Comparison of ENCODE assay signal across 1 cellular context in genomic region chr19:37909661-37910199, GRCh38.
TF ChIP-seq lines count a peak whose summit lies in the region.

No MANE protein-coding gene starts in this region.

TF ChIP-seq in IMR-90, 13 proteins besides CTCF, POLR2A, EP300 and RAD21:
- TF ChIP-seq USF2 (IDR thresholded peaks at IDR 0.05; ENCODE audit: low read depth, low read length) (0 out of 2 replicates have a peak, but pooled peaks have one; percentile 11), MXI1 (IDR thresholded peaks at IDR 0.05; ENCODE audit: borderline replicate concordance, low read depth, low read length) (no peak)
